In the genomic region with DNA sequence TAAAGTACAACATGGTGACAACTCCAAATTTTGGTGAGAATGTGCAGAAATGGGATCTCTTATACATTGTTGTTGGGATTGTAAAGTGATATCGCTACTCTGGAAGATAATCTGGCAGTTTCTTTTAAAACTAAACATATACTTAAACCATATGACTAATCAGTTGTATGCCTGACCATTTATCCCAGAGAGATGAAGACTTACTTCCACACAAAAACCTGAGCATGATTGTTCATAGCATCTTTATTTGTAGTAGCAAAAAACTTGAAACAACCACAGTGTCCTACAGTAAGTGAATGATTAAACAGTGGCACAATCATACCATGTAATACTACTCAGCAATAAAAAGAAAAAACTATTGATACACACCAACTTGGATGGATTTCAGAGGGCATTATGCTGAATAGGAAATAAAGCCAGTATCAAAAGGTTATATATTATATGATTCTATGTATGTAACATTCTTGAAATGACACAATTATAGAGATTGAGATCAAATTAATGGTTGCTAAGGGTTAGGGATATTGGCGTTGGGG, we compare ENCODE assay signal across 24 cellular contexts.
"Had no signal": no experiment of that assay in that cellular context is flagged by ENCODE, and none has a peak within 500 bp of the region (broad histone marks: within the 10 kb centered on the region; RNA-seq: fewer than 3 reads in every experiment).

No MANE protein-coding gene starts in this region.

- H3K9me3 ChIP-seq: body of pancreas, Peyer's patch had no signal

- H3K4me1 ChIP-seq: ascending aorta, body of pancreas, Peyer's patch, SJSA1 had no signal

- FAIRE-seq: bronchial epithelial cell had no signal

- H3K27ac ChIP-seq: ascending aorta, body of pancreas, Peyer's patch, SJSA1 had no signal

- ATAC-seq: activated CD4-positive, CD25-positive, alpha-beta regulatory T cell treated with anti-CD3 and anti-CD28 coated beads, Interleukin-2, amount 50 U/mL, for 24 hours; activated CD8-positive, alpha-beta T cell treated with anti-CD3 and anti-CD28 coated beads for 36 hours; body of pancreas; SK-N-SH treated with all-trans-retinoic acid at 6 μM for 48 hours had no signal

- DNase-seq: activated CD4-positive, alpha-beta T cell treated with anti-CD3 and anti-CD28 coated beads for 4 hours; activated CD8-positive, alpha-beta memory T cell treated with anti-CD3 and anti-CD28 coated beads, Interleukin-2, amount 50 U/mL, for 4 hours; activated CD8-positive, alpha-beta T cell treated with anti-CD3 and anti-CD28 coated beads for 36 hours; activated naive CD4-positive, alpha-beta T cell; body of pancreas; KG1; NCI-H1048; NCI-H1694; NCI-H2107; NCI-H2171 treated with DMSO at 0.1 percent for 48 hours; NCI-H226; NCI-H510A; NCI-H526 treated with DMSO at 0.1 percent for 48 hours; NCI-H82; NK-92 treated with Interleukin-12 subunit alpha and Interleukin-12 subunit beta, amount 100 ng/mL, for 24 hours; OCI-M1; Peyer's patch; SHP77; SW 1271 had no signal

- H3K36me3 ChIP-seq: ascending aorta, Peyer's patch, SJSA1 had no signal

- H3K27me3 ChIP-seq: ascending aorta, body of pancreas, Peyer's patch, SJSA1 had no signal

- H3K4me3 ChIP-seq: ascending aorta, body of pancreas, Peyer's patch, SJSA1 had no signal
